16 cellular contexts compared by ENCODE assay signal in genomic region chr13:84446972-84447700, GRCh38.
DNase-seq lines count a peak whose midpoint lies in the region; ATAC-seq, FAIRE-seq and TF ChIP-seq lines count a peak whose summit lies in the region.
"Had no signal": no experiment of that assay in that cellular context is flagged by ENCODE, and none has a peak within 500 bp of the region (broad histone marks: within the 10 kb centered on the region; RNA-seq: fewer than 3 reads in every experiment).

No MANE protein-coding gene starts in this region.

- H3K14ac ChIP-seq in H1 (ENCODE audit: insufficient read length) = no peak overlapping the region

- no peak overlapping the region for H2BK12ac ChIP-seq in H1 (ENCODE audit: low read depth, low read length)

- H3K79me2 ChIP-seq in H1 (ENCODE audit: control insufficient read depth in 1 of 2, insufficient read depth in 2 of 2, low read length in 2 of 2) = no peaks in the 10 kb centered on the region

- no peaks in the 10 kb centered on the region for H3K27me3 Mint-ChIP-seq in CD4-positive, alpha-beta T cell

- no peaks in the 10 kb centered on the region for H3K36me3 Mint-ChIP-seq in CD4-positive, alpha-beta T cell (ENCODE audit: low read depth)

- H3K4me3 ChIP-seq in H1 (ENCODE audit: extremely low read depth in 1 of 4, insufficient read depth in 2 of 4, low read depth in 3 of 4, low read length in 4 of 4) = no peak overlapping the region
- H3K4me3 ChIP-seq: BLaER1, gastroesophageal sphincter, GM12878, MG63, pancreas, PC-9 had no signal

- H2BK120ac ChIP-seq in H1 (replicated peaks; ENCODE audit: low read depth, low read length) = no peak overlapping the region

- 95% methylated on average over 9 of the region's 9 CpGs; no CpG with 5 or more reads in 1 of the 2 experiments for WGBS in H1 (ENCODE audit: extremely low coverage in 1 of 2, insufficient coverage in 1 of 2, insufficient read length in 1 of 2, insufficient replicate concordance in 2 of 2, low coverage in 1 of 2, low lambda C conversion rate in 2 of 2, missing lambda C conversion rate in 1 of 2), 2 experiments

- no peak overlapping the region for H3K18ac ChIP-seq in H1 (ENCODE audit: extremely low read depth, low read length)

- no peak overlapping the region for H2BK15ac ChIP-seq in H1 (ENCODE audit: low read length)

- no peaks in the 10 kb centered on the region for H3K4me1 Mint-ChIP-seq in CD4-positive, alpha-beta T cell (ENCODE audit: low read depth)

- ATAC-seq in CD4-positive, alpha-beta T cell (ENCODE audit: poor library complexity) = no peak
- ATAC-seq: gastroesophageal sphincter, GM12878, pancreas had no signal

- no peak for TF ChIP-seq RAD21 in H1 (IDR thresholded peaks at IDR 0.05 in 1 of 2, conservative IDR thresholded peaks at IDR 0.05 in 1 of 2; ENCODE audit: low read depth in 2 of 2, low read length in 2 of 2)

- no peak for TF ChIP-seq CTCF in H1 (IDR thresholded peaks at IDR 0.05; ENCODE audit: control extremely low read depth in 1 of 3, insufficient read depth in 1 of 3, low read depth in 1 of 3, low read length in 3 of 3)
- no peak for TF ChIP-seq CTCF in CD4-positive, alpha-beta T cell (IDR thresholded peaks at IDR 0.05)

- no peaks in the 10 kb centered on the region for H3K79me1 ChIP-seq in H1 (ENCODE audit: low read depth, low read length)

- no peak overlapping the region for H3K27ac Mint-ChIP-seq in CD4-positive, alpha-beta T cell

- intact Hi-C loops in CD4-positive, alpha-beta T cell (cut with DNase I, micrococcal nuclease) = no loop called here

- H2AFZ ChIP-seq in H1 (ENCODE audit: low read length) = no peak overlapping the region

- H2BK20ac ChIP-seq in H1 (ENCODE audit: low read length) = no peak overlapping the region

- H3K56ac ChIP-seq in H1 (replicated peaks; ENCODE audit: insufficient read length, low read depth, low read length) = no peak overlapping the region

- H3K9me3 ChIP-seq in H1 (ENCODE audit: insufficient read depth in 2 of 2, low read depth in 1 of 2, low read length in 1 of 2) = no peaks in the 10 kb centered on the region
- H3K9me3 ChIP-seq in CD4-positive, alpha-beta T cell (ENCODE audit: control insufficient read depth, low read length) = peaks cover 4% of the 10 kb centered on the region
- H3K9me3 ChIP-seq: BLaER1, gastroesophageal sphincter, MG63, pancreas had no signal

- no peak overlapping the region for H3K4me3 Mint-ChIP-seq in CD4-positive, alpha-beta T cell

- no peaks in the 10 kb centered on the region for H4K20me1 ChIP-seq in H1 (replicated peaks in 1 of 2; ENCODE audit: control insufficient read depth in 1 of 2, insufficient read depth in 2 of 2, low read length in 2 of 2)
- H4K20me1 ChIP-seq: BLaER1 had no signal

- H2AK5ac ChIP-seq in H1 (ENCODE audit: low read depth, low read length) = no peak overlapping the region

- no peak overlapping the region for H4K8ac ChIP-seq in H1 (ENCODE audit: extremely low read depth, insufficient read depth, low read length)

- H3K23me2 ChIP-seq in H1 (ENCODE audit: low read depth, low read length) = no peaks in the 10 kb centered on the region

- FAIRE-seq in H1 (lab: Jason Lieb, UNC) = no peak
- FAIRE-seq: GM12878, pancreas had no signal

- TF ChIP-seq EP300 in H1 (IDR thresholded peaks at IDR 0.05; ENCODE audit: borderline replicate concordance in 1 of 2, low read depth in 2 of 2, low read length in 2 of 2) = no peak

- H3K4me2 ChIP-seq in H1 (ENCODE audit: insufficient read depth in 1 of 2, low read depth in 2 of 2, low read length in 2 of 2) = no peak overlapping the region
- H3K4me2 ChIP-seq: BLaER1, PC-9 had no signal

- POLR2A ChIA-PET in H1 (lab: Charles Lee; ENCODE audit: partially characterized antibody) = no interaction called here
- POLR2A ChIA-PET in CD4-positive, alpha-beta T cell (lab: Charles Lee) = no interaction called here

- H3K4me1 ChIP-seq in H1 (replicated peaks in 1 of 4; ENCODE audit: control insufficient read depth in 3 of 4, insufficient read depth in 4 of 4, low read length in 3 of 4) = no peaks in the 10 kb centered on the region
- H3K4me1 ChIP-seq: BLaER1, gastroesophageal sphincter, pancreas had no signal

- H3K36me3 ChIP-seq in H1 (ENCODE audit: control insufficient read depth in 2 of 4, insufficient read depth in 4 of 4, low read length in 3 of 4) = no peaks in the 10 kb centered on the region
- H3K36me3 ChIP-seq: BLaER1, gastroesophageal sphincter, MG63, pancreas had no signal

- no peak overlapping the region for H4K91ac ChIP-seq in H1 (replicated peaks; ENCODE audit: insufficient read length, low read length)

- CTCF ChIA-PET in H1 (lab: Charles Lee; ENCODE audit: partially characterized antibody) = interaction anchor here (0.7 to 2.1 kb wide), 2 partner anchors 8 to 9 kb away, joined by 3 to 7 read pairs; no protein-coding TSS in a partner anchor
- CTCF ChIA-PET in CD4-positive, alpha-beta T cell (lab: Charles Lee) = no interaction called here

- H3K9me3 Mint-ChIP-seq in CD4-positive, alpha-beta T cell = peaks cover 5% of the 10 kb centered on the region

- H3K27me3 ChIP-seq in H1 (replicated peaks in 1 of 4; ENCODE audit: control insufficient read depth in 3 of 4, extremely low read depth in 1 of 4, insufficient read depth in 3 of 4, low read length in 3 of 4) = no peaks in the 10 kb centered on the region
- H3K27me3 ChIP-seq in CD4-positive, alpha-beta T cell (ENCODE audit: control insufficient read depth, insufficient read depth, low read length) = no peaks in the 10 kb centered on the region
- H3K27me3 ChIP-seq: BLaER1, gastroesophageal sphincter, MG63, pancreas had no signal

- DNase-seq in EH (ENCODE audit: low read depth) (peak; percentile 36), NCI-H2171 (lab: John Stamatoyannopoulos, UW) (peak; percentile 45), H1 (ENCODE audit: low read depth in 1 of 2, low spot score in 2 of 2) (peak in 1 of 2 experiments; percentile 38), myocyte (ENCODE audit: low read depth) (peak; percentile 51), cerebellar nuclear complex (lab: John Stamatoyannopoulos, UW) (no peak)
- DNase-seq in activated CD4-positive, CD25-positive, alpha-beta regulatory T cell (lab: John Stamatoyannopoulos, UW) = no peak
- no peak for DNase-seq in activated CD8-positive, alpha-beta memory T cell treated with anti-CD3 and anti-CD28 coated beads, Interleukin-2, amount 50 U/mL, for 4 hours
- no peak for DNase-seq in CD4-positive, alpha-beta T cell
- DNase-seq: activated CD4-positive, alpha-beta T cell treated with anti-CD3 and anti-CD28 coated beads for 1 hour; dermis blood vessel endothelial cell; MG63; PC-9 had no signal

- H3K23ac ChIP-seq in H1 (ENCODE audit: insufficient read length) = no peak overlapping the region

- H3K27ac ChIP-seq in H1 (ENCODE audit: low read depth, low read length) = no peak overlapping the region
- no peak overlapping the region for H3K27ac ChIP-seq in CD4-positive, alpha-beta T cell (ENCODE audit: low read depth, low read length)
- H3K27ac ChIP-seq: BLaER1, gastroesophageal sphincter, pancreas, PC-9 had no signal

- H3K9ac ChIP-seq in H1 (replicated peaks in 1 of 4; ENCODE audit: extremely low read depth in 1 of 4, low read depth in 3 of 4, low read length in 3 of 4) = no peak overlapping the region
- H3K9ac ChIP-seq: BLaER1 had no signal

- no peak overlapping the region for H3K4ac ChIP-seq in H1 (replicated peaks; ENCODE audit: insufficient read length, low read depth, low read length)

- TF ChIP-seq POLR2A in H1 (IDR thresholded peaks at IDR 0.05; ENCODE audit: control extremely low read depth in 1 of 2, low read depth in 2 of 2, low read length in 2 of 2) = no peak

- H4K5ac ChIP-seq in H1 (ENCODE audit: insufficient read length, low read depth, low read length) = no peak overlapping the region

- no peak overlapping the region for H2BK5ac ChIP-seq in H1 (ENCODE audit: low read depth, low read length)

TF ChIP-seq in H1, 55 proteins besides CTCF, POLR2A, EP300 and RAD21:
- TF ChIP-seq TCF12 (IDR thresholded peaks at IDR 0.05; ENCODE audit: low read depth, low read length) (no peak), HDAC2 (IDR thresholded peaks at IDR 0.05; ENCODE audit: borderline replicate concordance in 1 of 2, low read depth in 2 of 2, low read length in 2 of 2) (no peak), CTBP2 (IDR thresholded peaks at IDR 0.05; ENCODE audit: borderline replicate concordance, insufficient read depth, insufficient read length, low read length) (no peak), KDM1A (IDR thresholded peaks at IDR 0.05; ENCODE audit: borderline replicate concordance, low read length) (no peak), RNF2 (IDR thresholded peaks at IDR 0.05; ENCODE audit: borderline replicate concordance, low read depth, low read length, missing control alignments, poor library complexity, severe bottlenecking) (no peak), TEAD4 (IDR thresholded peaks at IDR 0.05; ENCODE audit: low read depth, low read length) (peak; percentile 77), TBP (IDR thresholded peaks at IDR 0.05; ENCODE audit: low read depth, low read length) (no peak), RBBP5 (IDR thresholded peaks at IDR 0.05; ENCODE audit: borderline replicate concordance, low read depth, low read length) (no peak), SP2 (IDR thresholded peaks at IDR 0.05; ENCODE audit: low read length) (no peak)

Comparison
In these comparisons a context has a peak if more than half of its experiments do, and no peak if none do; other contexts are left out.
1. DNase-seq: peak in EH (single experiment), NCI-H2171 (single experiment) and myocyte (single experiment); none in activated CD4-positive, CD25-positive, alpha-beta regulatory T cell (0 of 4), cerebellar nuclear complex (0 of 2), activated CD8-positive, alpha-beta memory T cell treated with anti-CD3 and anti-CD28 coated beads, Interleukin-2, amount 50 U/mL, for 4 hours (single experiment) and CD4-positive, alpha-beta T cell (0 of 10).